In genomic region chr5:67179695-67180302, GRCh38 we compare ENCODE assay signal across 18 cellular contexts. TPM values are rescaled to one million over a fixed set of nuclear protein-coding genes. Genes with fewer than 3 reads are reported as not detected.
DNase-seq lines count a peak whose midpoint lies in the region; ATAC-seq and TF ChIP-seq lines count a peak whose summit lies in the region.
"Had no signal": no experiment of that assay in that cellular context is flagged by ENCODE, and none has a peak within 500 bp of the region (broad histone marks: within the 10 kb centered on the region; RNA-seq: fewer than 3 reads in every experiment).

No MANE protein-coding gene starts in this region.

- no peak overlapping the region for H3K4me3 Mint-ChIP-seq in activated naive CD4-positive, alpha-beta T cell treated with anti-CD3 and anti-CD28 coated beads, Interleukin-2, amount 50 U/mL, for 24 hours
- H3K4me3 Mint-ChIP-seq in activated naive CD8-positive, alpha-beta T cell treated with anti-CD3 and anti-CD28 coated beads, Interleukin-2, amount 50 U/mL, for 24 hours: no peak overlapping the region
- no peak overlapping the region for H3K4me3 Mint-ChIP-seq in nephron

- no peak overlapping the region for H3K4me3 ChIP-seq in uterus
- H3K4me3 ChIP-seq: BLaER1 treated with 17β-estradiol and CSF1 and Interleukin-3, amounts not matched to agents 10 nM and 100 nM had no signal

- intact Hi-C loops in uterus (cut with DNase I; ENCODE audit: low total_unique reads): no loop called here

- H3K27me3 ChIP-seq in uterus: no peaks in the 10 kb centered on the region
- no peaks in the 10 kb centered on the region for H3K27me3 ChIP-seq in foreskin keratinocyte
- H3K27me3 ChIP-seq: BLaER1 treated with 17β-estradiol and CSF1 and Interleukin-3, amounts not matched to agents 10 nM and 100 nM had no signal

- no peak for DNase-seq in activated naive CD4-positive, alpha-beta T cell treated with Interleukin-2 at 50 U/mL for 16 hours
- no peak for DNase-seq in activated naive CD8-positive, alpha-beta T cell treated with anti-CD3 and anti-CD28 coated beads, Interleukin-2, amount 50 U/mL, for 24 hours
- DNase-seq in uterus: no peak
- no peak for DNase-seq in NCI-H345 treated with DMSO at 0.1 percent for 48 hours (lab: John Stamatoyannopoulos, UW; ENCODE audit: unreplicated experiment)
- DNase-seq in foreskin keratinocyte: no peak
- DNase-seq: GF-D8, GOT3, NCI-H1417 treated with DMSO at 0.1 percent for 48 hours, NCI-H2029, NCI-H2171 treated with DMSO at 0.1 percent for 48 hours, NCI-H510A, NCI-H774, PC-3 had no signal

- H3K27ac ChIP-seq in uterus: peak overlapping the region; percentile 24 to 30
- no peak overlapping the region for H3K27ac ChIP-seq in foreskin keratinocyte
- H3K27ac ChIP-seq: BLaER1 treated with 17β-estradiol and CSF1 and Interleukin-3, amounts not matched to agents 10 nM and 100 nM had no signal

- H3K27ac Mint-ChIP-seq in activated naive CD4-positive, alpha-beta T cell treated with anti-CD3 and anti-CD28 coated beads, Interleukin-2, amount 50 U/mL, for 24 hours: peak overlapping the region; percentile 35
- peak overlapping the region; percentile 68 for H3K27ac Mint-ChIP-seq in activated naive CD8-positive, alpha-beta T cell treated with anti-CD3 and anti-CD28 coated beads, Interleukin-2, amount 50 U/mL, for 24 hours
- H3K27ac Mint-ChIP-seq in nephron: peak overlapping the region; percentile 23 to 85 (median 40)

- TF ChIP-seq CTCF in nephron (IDR thresholded peaks at IDR 0.05; ENCODE audit: unreplicated experiment in 3 of 3) (no peak), uterus (IDR thresholded peaks at IDR 0.05) (no peak), foreskin keratinocyte (conservative IDR thresholded peaks at IDR 0.05) (no peak)

- H3K4me1 ChIP-seq in uterus: peaks cover 0 to 5% of the 10 kb centered on the region in 2 donors
- no peaks in the 10 kb centered on the region for H3K4me1 ChIP-seq in foreskin keratinocyte

- H3K36me3 Mint-ChIP-seq in activated naive CD4-positive, alpha-beta T cell treated with anti-CD3 and anti-CD28 coated beads, Interleukin-2, amount 50 U/mL, for 24 hours: peaks cover 16% of the 10 kb centered on the region
- peaks cover 17% of the 10 kb centered on the region for H3K36me3 Mint-ChIP-seq in activated naive CD8-positive, alpha-beta T cell treated with anti-CD3 and anti-CD28 coated beads, Interleukin-2, amount 50 U/mL, for 24 hours (ENCODE audit: low read depth)
- H3K36me3 Mint-ChIP-seq in nephron (ENCODE audit: low read depth): peaks cover 8% of the 10 kb centered on the region

- no peak for ATAC-seq in activated naive CD8-positive, alpha-beta T cell treated with anti-CD3 and anti-CD28 coated beads, Interleukin-2, amount 50 U/mL, for 24 hours
- no peak for ATAC-seq in GM21515 (IDR thresholded peaks at IDR 0.05; ENCODE audit: unreplicated experiment)
- no peak for ATAC-seq in foreskin keratinocyte
- ATAC-seq: PC-3 had no signal

- peaks cover 9% of the 10 kb centered on the region for H3K9me3 Mint-ChIP-seq in activated naive CD4-positive, alpha-beta T cell treated with anti-CD3 and anti-CD28 coated beads, Interleukin-2, amount 50 U/mL, for 24 hours
- peaks cover 30% of the 10 kb centered on the region for H3K9me3 Mint-ChIP-seq in activated naive CD8-positive, alpha-beta T cell treated with anti-CD3 and anti-CD28 coated beads, Interleukin-2, amount 50 U/mL, for 24 hours
- peaks cover 9% of the 10 kb centered on the region for H3K9me3 Mint-ChIP-seq in nephron

- peaks cover 63% of the 10 kb centered on the region for H3K4me1 Mint-ChIP-seq in activated naive CD4-positive, alpha-beta T cell treated with anti-CD3 and anti-CD28 coated beads, Interleukin-2, amount 50 U/mL, for 24 hours
- H3K4me1 Mint-ChIP-seq in activated naive CD8-positive, alpha-beta T cell treated with anti-CD3 and anti-CD28 coated beads, Interleukin-2, amount 50 U/mL, for 24 hours: peaks cover 38% of the 10 kb centered on the region
- peaks cover 37% of the 10 kb centered on the region for H3K4me1 Mint-ChIP-seq in nephron

- H3K36me3 ChIP-seq in uterus: no peaks in the 10 kb centered on the region

- H3K9me3 ChIP-seq in uterus: no peaks in the 10 kb centered on the region

- TF ChIP-seq POLR2A in uterus (IDR thresholded peaks at IDR 0.05): no peak

- no peaks in the 10 kb centered on the region for H3K27me3 Mint-ChIP-seq in activated naive CD4-positive, alpha-beta T cell treated with anti-CD3 and anti-CD28 coated beads, Interleukin-2, amount 50 U/mL, for 24 hours
- no peaks in the 10 kb centered on the region for H3K27me3 Mint-ChIP-seq in activated naive CD8-positive, alpha-beta T cell treated with anti-CD3 and anti-CD28 coated beads, Interleukin-2, amount 50 U/mL, for 24 hours
- H3K27me3 Mint-ChIP-seq in nephron (ENCODE audit: low read depth): no peaks in the 10 kb centered on the region

RNA-seq across cellular contexts. Expression of gene CD180, which starts 16.8 kb away (rescaled TPM):
- total RNA-seq in uterus: under 1 TPM in 3 of 4 donors, not detected in 1; 0.37 to 0.83 (median 0.59) TPM
- not detected in 2 replicates for total RNA-seq in foreskin keratinocyte
- polyA plus RNA-seq in foreskin keratinocyte: not detected in 2 replicates
- total RNA-seq: Daoy, PC-3 had no signal
